ENCODE assay signal across 30 cellular contexts in genomic region chr1:63757334-63757733, GRCh38. TPM values are rescaled to one million over a fixed set of nuclear protein-coding genes. Genes with fewer than 3 reads are reported as not detected.
"Had no signal": no experiment of that assay in that cellular context is flagged by ENCODE, and none has a peak within 500 bp of the region (broad histone marks: within the 10 kb centered on the region; RNA-seq: fewer than 3 reads in every experiment).

No MANE protein-coding gene starts in this region.

- H3K4me3 ChIP-seq: breast epithelium, cardiac muscle cell, coronary artery, dorsolateral prefrontal cortex, gastroesophageal sphincter had no signal

- H3K4me1 ChIP-seq: breast epithelium, foreskin keratinocyte, gastroesophageal sphincter had no signal

- H3K4me1 Mint-ChIP-seq: activated B cell treated with CpG ODN at 0.5 μM for 24 hours; activated T-helper 17 cell treated with anti-CD3 and anti-CD28 coated beads, Interleukin-2, amount 50 U/mL, for 72 hours; central memory CD8-positive, alpha-beta T cell had no signal

- H3K9me3 ChIP-seq: breast epithelium, gastroesophageal sphincter had no signal

- H3K36me3 ChIP-seq: breast epithelium, cardiac muscle cell, gastroesophageal sphincter had no signal

- H3K27me3 Mint-ChIP-seq: activated B cell treated with CpG ODN at 0.5 μM for 24 hours; activated CD8-positive, alpha-beta T cell treated with anti-CD3 and anti-CD28 coated beads for 36 hours; activated naive CD8-positive, alpha-beta T cell had no signal

- H3K27ac ChIP-seq: breast epithelium, cardiac muscle cell, coronary artery, dorsolateral prefrontal cortex, foreskin keratinocyte, gastroesophageal sphincter, VCaP had no signal

- DNase-seq: activated B cell treated with CpG ODN at 0.5 μM for 24 hours; activated CD4-positive, alpha-beta T cell treated with anti-CD3 and anti-CD28 coated beads for 48 hours; activated CD4-positive, alpha-beta T cell treated with anti-CD3 and anti-CD28 coated beads, Interleukin-2, amount 50 U/mL, for 1 hour; activated CD4-positive, alpha-beta T cell treated with anti-CD3 and anti-CD28 coated beads, Interleukin-2, amount 50 U/mL, for 48 hours; activated CD8-positive, alpha-beta memory T cell treated with anti-CD3 and anti-CD28 coated beads for 24 hours; activated CD8-positive, alpha-beta T cell treated with anti-CD3 and anti-CD28 coated beads for 36 hours; activated effector memory CD4-positive, alpha-beta T cell treated with Interleukin-2 at 50 U/mL for 16 hours; activated gamma-delta T cell treated with Interleukin-2 at 50 U/mL for 16 hours; activated naive CD4-positive, alpha-beta T cell treated with anti-CD3 and anti-CD28 coated beads, Interleukin-2, amount 50 U/mL, for 16 hours; activated naive CD4-positive, alpha-beta T cell treated with Interleukin-2 at 50 U/mL for 16 hours; activated T-cell treated with anti-CD3 and anti-CD28 coated beads, Interleukin-2, amount 50 U/mL, for 4 hours; amniotic stem cell; aorta; dorsolateral prefrontal cortex; effector memory CD4-positive, alpha-beta T cell; endodermal cell; foreskin keratinocyte; T-helper 2 cell had no signal

- H3K4me3 Mint-ChIP-seq: activated B cell treated with CpG ODN at 0.5 μM for 24 hours; activated CD8-positive, alpha-beta T cell treated with anti-CD3 and anti-CD28 coated beads for 36 hours; activated naive CD8-positive, alpha-beta T cell; activated T-cell treated with anti-CD3 and anti-CD28 coated beads, Interleukin-2, amount 50 U/mL, for 4 hours; activated T-helper 17 cell treated with anti-CD3 and anti-CD28 coated beads, Interleukin-2, amount 50 U/mL, for 72 hours; brain; central memory CD8-positive, alpha-beta T cell; dendritic cell treated with granulocyte-macrophage colony-stimulating factor and Interleukin-4, amounts not matched to agents 40 ng/mL and 50 ng/mL, for 4 days; endodermal cell had no signal

- ATAC-seq: activated CD4-positive, CD25-positive, alpha-beta regulatory T cell treated with anti-CD3 and anti-CD28 coated beads, Interleukin-2, amount 50 U/mL, for 24 hours; activated CD8-positive, alpha-beta T cell treated with anti-CD3 and anti-CD28 coated beads for 36 hours; activated T-cell treated with anti-CD3 and anti-CD28 coated beads, Interleukin-2, amount 50 U/mL, for 4 hours; activated T-helper 17 cell treated with anti-CD3 and anti-CD28 coated beads, Interleukin-2, amount 50 U/mL, for 72 hours; esophagus mucosa; foreskin keratinocyte; gastroesophageal sphincter had no signal

- H3K9me3 Mint-ChIP-seq: activated B cell treated with CpG ODN at 0.5 μM for 24 hours; activated CD8-positive, alpha-beta T cell treated with anti-CD3 and anti-CD28 coated beads for 36 hours; activated T-cell treated with anti-CD3 and anti-CD28 coated beads, Interleukin-2, amount 50 U/mL, for 4 hours; activated T-helper 17 cell treated with anti-CD3 and anti-CD28 coated beads, Interleukin-2, amount 50 U/mL, for 72 hours; central memory CD8-positive, alpha-beta T cell; dendritic cell treated with granulocyte-macrophage colony-stimulating factor and Interleukin-4, amounts not matched to agents 40 ng/mL and 50 ng/mL, for 4 days; endodermal cell had no signal

- H3K27ac Mint-ChIP-seq: activated B cell treated with CpG ODN at 0.5 μM for 24 hours; activated CD8-positive, alpha-beta T cell treated with anti-CD3 and anti-CD28 coated beads for 36 hours; activated naive CD8-positive, alpha-beta T cell; activated T-helper 17 cell treated with anti-CD3 and anti-CD28 coated beads, Interleukin-2, amount 50 U/mL, for 72 hours; dendritic cell treated with granulocyte-macrophage colony-stimulating factor and Interleukin-4, amounts not matched to agents 40 ng/mL and 50 ng/mL, for 4 days; endodermal cell had no signal

- H3K27me3 ChIP-seq: breast epithelium, cardiac muscle cell, dorsolateral prefrontal cortex, foreskin keratinocyte, gastroesophageal sphincter had no signal

RNA-seq across cellular contexts. Expression of gene ROR1, which starts 16.5 kb away (rescaled TPM):
- total RNA-seq: activated CD8-positive, alpha-beta T cell treated with anti-CD3 and anti-CD28 coated beads for 36 hours had no signal
